Comparison of ENCODE assay signal across 11 cellular contexts in the genomic region with DNA sequence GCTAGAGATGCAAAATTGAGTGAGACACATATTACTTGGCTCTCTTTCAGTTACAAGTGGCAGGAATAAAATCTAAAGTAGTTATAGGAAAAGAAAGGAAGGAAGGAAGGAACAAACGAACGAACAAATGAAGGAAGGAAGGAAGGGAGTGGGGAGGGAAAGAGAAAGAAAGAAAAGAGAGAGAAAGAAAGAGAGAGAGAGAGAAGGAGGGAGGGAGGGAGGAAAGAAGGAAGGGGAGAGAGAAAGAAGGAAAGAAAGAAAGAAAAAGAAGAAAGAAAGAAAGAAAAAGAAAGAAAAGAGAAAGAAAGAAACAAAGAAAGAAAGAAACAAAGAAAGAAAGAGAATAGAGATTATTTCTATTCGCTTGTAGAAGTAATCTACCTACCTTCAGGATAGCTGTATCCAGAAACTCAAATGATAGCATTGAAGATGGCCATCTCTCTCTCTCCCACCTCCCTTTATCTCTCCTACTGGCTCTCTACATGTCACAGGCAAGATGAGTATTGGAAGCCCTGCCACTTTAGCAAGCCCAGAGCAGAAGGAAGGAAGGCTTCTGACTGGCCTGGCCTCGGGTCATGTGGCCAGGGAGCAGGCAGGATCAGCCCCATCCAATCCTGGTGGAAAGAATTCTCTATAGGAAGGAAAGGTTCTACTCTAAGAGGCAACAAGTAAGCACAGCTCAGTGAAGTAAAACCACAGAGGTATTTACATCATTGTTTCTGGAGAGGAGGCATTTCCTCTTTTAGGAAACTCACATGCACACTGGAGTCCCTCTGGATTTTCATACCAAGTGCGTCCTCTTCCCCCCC.
DNase-seq lines count a peak whose midpoint lies in the region; ATAC-seq and TF ChIP-seq lines count a peak whose summit lies in the region.
"Had no signal": no experiment of that assay in that cellular context is flagged by ENCODE, and none has a peak within 500 bp of the region (broad histone marks: within the 10 kb centered on the region; RNA-seq: fewer than 3 reads in every experiment).

No MANE protein-coding gene starts in this region.

- H3K9me3 Mint-ChIP-seq in T-helper 2 cell treated with Interferon-gamma antibody and Interleukin-4, amounts not matched to agents 5 μg/mL and 100 μg/mL, for 36 hours = no peaks in the 10 kb centered on the region

- no peak overlapping the region for H3K27ac ChIP-seq in right atrium auricular region
- H3K27ac ChIP-seq: psoas muscle had no signal

- TF ChIP-seq CTCF in right atrium auricular region (IDR thresholded peaks at IDR 0.05) = no peak

- no peak overlapping the region for H3K4me3 Mint-ChIP-seq in T-helper 2 cell treated with Interferon-gamma antibody and Interleukin-4, amounts not matched to agents 5 μg/mL and 100 μg/mL, for 36 hours
- H3K4me3 Mint-ChIP-seq: CD8-positive, alpha-beta T cell had no signal

- no peaks in the 10 kb centered on the region for H3K4me1 Mint-ChIP-seq in T-helper 2 cell treated with Interferon-gamma antibody and Interleukin-4, amounts not matched to agents 5 μg/mL and 100 μg/mL, for 36 hours (ENCODE audit: low read depth)

- no peak overlapping the region for H3K4me3 ChIP-seq in right atrium auricular region
- H3K4me3 ChIP-seq: psoas muscle had no signal

- ATAC-seq in GM21825 (IDR thresholded peaks at IDR 0.05; ENCODE audit: unreplicated experiment) = peak; percentile 25
- ATAC-seq: CD8-positive, alpha-beta T cell had no signal

- H3K27me3 Mint-ChIP-seq in T-helper 2 cell treated with Interferon-gamma antibody and Interleukin-4, amounts not matched to agents 5 μg/mL and 100 μg/mL, for 36 hours (ENCODE audit: low read depth) = peaks cover 35% of the 10 kb centered on the region

- H3K27me3 ChIP-seq in right atrium auricular region = no peaks in the 10 kb centered on the region

- H3K36me3 Mint-ChIP-seq in T-helper 2 cell treated with Interferon-gamma antibody and Interleukin-4, amounts not matched to agents 5 μg/mL and 100 μg/mL, for 36 hours (ENCODE audit: low read depth) = no peaks in the 10 kb centered on the region
- H3K36me3 Mint-ChIP-seq: CD8-positive, alpha-beta T cell had no signal

- in situ Hi-C loops in SK-MEL-5 (cut with HindIII; ENCODE audit: low pct_unique_long_range_greater_than_20kb, low sequenced_read_pairs) = no loop called here

- H3K4me1 ChIP-seq in right atrium auricular region = peaks cover 0 to 29% of the 10 kb centered on the region in 2 donors
- H3K4me1 ChIP-seq: psoas muscle had no signal

- no peaks in the 10 kb centered on the region for H3K9me3 ChIP-seq in right atrium auricular region
- H3K9me3 ChIP-seq: psoas muscle had no signal

- H3K27ac Mint-ChIP-seq in T-helper 2 cell treated with Interferon-gamma antibody and Interleukin-4, amounts not matched to agents 5 μg/mL and 100 μg/mL, for 36 hours = no peak overlapping the region
- H3K27ac Mint-ChIP-seq: CD8-positive, alpha-beta T cell had no signal

- DNase-seq in A172 (ENCODE audit: low spot score) (peak; percentile 41), SK-MEL-5 (ENCODE audit: low read depth, low spot score) (peak; percentile 8), right atrium auricular region (ENCODE audit: low spot score) (peak; percentile 40), NCI-H1417 treated with DMSO at 0.1 percent for 48 hours (lab: John Stamatoyannopoulos, UW) (no peak), DMS153 (lab: John Stamatoyannopoulos, UW) (no peak)
- DNase-seq in NK-92 treated with Interleukin-12 subunit alpha and Interleukin-12 subunit beta, amount 100 ng/mL, for 24 hours (lab: John Stamatoyannopoulos, UW) = no peak
- DNase-seq in T-helper 2 cell treated with Interferon-gamma antibody and Interleukin-4, amounts not matched to agents 5 μg/mL and 100 μg/mL, for 36 hours (ENCODE audit: low spot score) = no peak
- DNase-seq: CD8-positive, alpha-beta T cell; T-helper 2 cell had no signal

- no peaks in the 10 kb centered on the region for H3K36me3 ChIP-seq in right atrium auricular region

Comparison
In these comparisons a context has a peak if more than half of its experiments do, and no peak if none do; other contexts are left out.
1. DNase-seq: peak in A172 (single experiment), SK-MEL-5 (single experiment) and right atrium auricular region (single experiment); none in NCI-H1417 treated with DMSO at 0.1 percent for 48 hours (single experiment), DMS153 (single experiment), NK-92 treated with Interleukin-12 subunit alpha and Interleukin-12 subunit beta, amount 100 ng/mL, for 24 hours (single experiment) and T-helper 2 cell treated with Interferon-gamma antibody and Interleukin-4, amounts not matched to agents 5 μg/mL and 100 μg/mL, for 36 hours (single experiment).